In genomic region chr16:67963325-67964321, GRCh38 we compare ENCODE assay signal across 10 cellular contexts. TPM values are rescaled to one million over a fixed set of nuclear protein-coding genes. Genes with fewer than 3 reads are reported as not detected.
DNase-seq lines count a peak whose midpoint lies in the region; ATAC-seq and TF ChIP-seq lines count a peak whose summit lies in the region.
"Had no signal": no experiment of that assay in that cellular context is flagged by ENCODE, and none has a peak within 500 bp of the region (broad histone marks: within the 10 kb centered on the region; RNA-seq: fewer than 3 reads in every experiment).

No MANE protein-coding gene starts in this region.

- no TSS peak for BruUV-seq in Caco-2 (replicated peaks; lab: Mats Ljungman, UMichigan)

- TF ChIP-seq CTCF in Caco-2 (IDR thresholded peaks at IDR 0.05; ENCODE audit: insufficient read depth in 1 of 2, low read depth in 1 of 2, low read length in 1 of 2, severe bottlenecking in 1 of 2, unreplicated experiment in 1 of 2) (no peak), RWPE1 (conservative IDR thresholded peaks at IDR 0.05; ENCODE audit: low read depth) (no peak)

- intact Hi-C loops in Caco-2 (cut with micrococcal nuclease; ENCODE audit: unreplicated experiment) (no loop called here), left cardiac atrium (cut with DNase I) (no loop called here)
- intact Hi-C loops in activated CD4-positive, alpha-beta T cell treated with anti-CD3 and anti-CD28 coated beads for 36 hours (cut with DNase I, micrococcal nuclease), result no loop called here

- no peak overlapping the region for H3K4me3 Mint-ChIP-seq in Caco-2 (ENCODE audit: unreplicated experiment)
- no peak overlapping the region for H3K4me3 Mint-ChIP-seq in activated CD4-positive, alpha-beta T cell treated with anti-CD3 and anti-CD28 coated beads for 36 hours

- peak overlapping the region; percentile 3 for H3K27ac Mint-ChIP-seq in Caco-2 (ENCODE audit: unreplicated experiment)
- H3K27ac Mint-ChIP-seq in activated CD4-positive, alpha-beta T cell treated with anti-CD3 and anti-CD28 coated beads for 36 hours, result no peak overlapping the region

- H3K4me1 Mint-ChIP-seq in Caco-2 (ENCODE audit: low read depth, unreplicated experiment), result peaks cover 27% of the 10 kb centered on the region
- H3K4me1 Mint-ChIP-seq in activated CD4-positive, alpha-beta T cell treated with anti-CD3 and anti-CD28 coated beads for 36 hours, result peaks cover 8% of the 10 kb centered on the region

- POLR2A ChIA-PET in Caco-2 (lab: Charles Lee), result no interaction called here
- POLR2A ChIA-PET in RWPE1 (lab: Yijun Ruan, JAX; ENCODE audit: low non-redundant PET), result no interaction called here
- POLR2A ChIA-PET in activated CD4-positive, alpha-beta T cell treated with anti-CD3 and anti-CD28 coated beads for 36 hours (lab: Charles Lee), result no interaction called here

- CTCF ChIA-PET in Caco-2 (lab: Charles Lee), result interaction anchor here (0.8 kb wide), 1 partner anchor 77 kb away, joined by 3 read pairs; no protein-coding TSS in a partner anchor
- CTCF ChIA-PET in RWPE1 (lab: Yijun Ruan, JAX), result interaction anchor here (0.6 to 1.5 kb wide), 2 partner anchors 23 to 80 kb away, joined by 3 to 5 read pairs; no protein-coding TSS in a partner anchor
- CTCF ChIA-PET in activated CD4-positive, alpha-beta T cell treated with anti-CD3 and anti-CD28 coated beads for 36 hours (lab: Charles Lee), result interaction anchor here (0.6 to 1.3 kb wide), 5 partner anchors 21 to 71 kb away, joined by 3 to 4 read pairs (median 3); partner anchors contain the start of gene PSKH1

- H3K9me3 Mint-ChIP-seq in Caco-2 (ENCODE audit: unreplicated experiment), result no peaks in the 10 kb centered on the region
- no peaks in the 10 kb centered on the region for H3K9me3 Mint-ChIP-seq in activated CD4-positive, alpha-beta T cell treated with anti-CD3 and anti-CD28 coated beads for 36 hours (ENCODE audit: low read depth)

- DNase-seq in Caco-2 (no peak), RWPE1 (ENCODE audit: low spot score) (no peak), left cardiac atrium (peak; percentile 65), pons (ENCODE audit: low spot score) (peak; percentile 44), AG08396 (ENCODE audit: low spot score) (no peak)
- no peak for DNase-seq in activated CD4-positive, alpha-beta T cell treated with anti-CD3 and anti-CD28 coated beads for 36 hours
- DNase-seq: effector memory CD4-positive, alpha-beta T cell had no signal

- H3K4me3 ChIP-seq in Caco-2 (ENCODE audit: low read depth, low read length), result no peak overlapping the region

- ATAC-seq in left cardiac atrium (peak in 1 of 2 donors; percentile 1), HG03097 (IDR thresholded peaks at IDR 0.05; ENCODE audit: low FRiP score, unreplicated experiment) (no peak), HG02571 (IDR thresholded peaks at IDR 0.05; ENCODE audit: unreplicated experiment) (no peak)
- no peak for ATAC-seq in activated CD4-positive, alpha-beta T cell treated with anti-CD3 and anti-CD28 coated beads for 36 hours

- H3K4me1 ChIP-seq in Caco-2, result peaks cover 22% of the 10 kb centered on the region

- peaks cover 12% of the 10 kb centered on the region for H3K36me3 ChIP-seq in Caco-2 (ENCODE audit: control insufficient read depth, insufficient read depth, low read length)

- peak overlapping the region; percentile 80 for H3K27ac ChIP-seq in RWPE1

- no peaks in the 10 kb centered on the region for H3K9me3 ChIP-seq in Caco-2

- H3K27me3 Mint-ChIP-seq in Caco-2 (ENCODE audit: insufficient read depth, unreplicated experiment), result no peaks in the 10 kb centered on the region
- no peaks in the 10 kb centered on the region for H3K27me3 Mint-ChIP-seq in activated CD4-positive, alpha-beta T cell treated with anti-CD3 and anti-CD28 coated beads for 36 hours

- H3K27me3 ChIP-seq in Caco-2 (replicated peaks; ENCODE audit: control insufficient read depth, insufficient read depth, low read length), result no peaks in the 10 kb centered on the region

- H3K36me3 Mint-ChIP-seq in Caco-2 (ENCODE audit: insufficient read depth, unreplicated experiment), result peaks cover 51% of the 10 kb centered on the region
- H3K36me3 Mint-ChIP-seq in activated CD4-positive, alpha-beta T cell treated with anti-CD3 and anti-CD28 coated beads for 36 hours (ENCODE audit: low read depth), result peaks cover 9% of the 10 kb centered on the region

RNA-seq across cellular contexts. Expression of gene SLC12A4, which starts 4.8 kb away (rescaled TPM):
- total RNA-seq in Caco-2 (2022), result 97.0 and 107 TPM in 2 replicates
- 10 to 100 TPM; 52.0 to 98.2 TPM for total RNA-seq in left cardiac atrium
- 10 to 100 TPM; 21.8 to 25.8 TPM for total RNA-seq in activated CD4-positive, alpha-beta T cell treated with anti-CD3 and anti-CD28 coated beads for 36 hours

RNA-seq across cellular contexts. Expression of gene DPEP3, which starts 16.7 kb away (rescaled TPM):
- total RNA-seq in Caco-2 (2022) (not detected in 2 replicates), left cardiac atrium (not detected)
- under 1 TPM in 1 of 2 experiments, not detected in 1; 0.11 TPM for total RNA-seq in activated CD4-positive, alpha-beta T cell treated with anti-CD3 and anti-CD28 coated beads for 36 hours
- total RNA-seq: NCI-H460 had no signal

RNA-seq across cellular contexts. Expression of gene LCAT, which starts 19.7 kb away (rescaled TPM):
- total RNA-seq in Caco-2 (2022) (26.3 and 33.3 TPM in 2 replicates), left cardiac atrium (10 to 100 TPM; 12.8 to 22.6 TPM)
- total RNA-seq in activated CD4-positive, alpha-beta T cell treated with anti-CD3 and anti-CD28 coated beads for 36 hours, result 1 to 10 TPM; 9.1 to 9.9 TPM

RNA-seq across cellular contexts. Expression of gene PSMB10, which starts 27.0 kb away (rescaled TPM):
- total RNA-seq in Caco-2 (2022), result 26.9 and 31.6 TPM in 2 replicates
- 10 to 100 TPM; 54.9 to 64.5 TPM for total RNA-seq in left cardiac atrium
- 100 to 1,000 TPM; 123 to 195 TPM for total RNA-seq in activated CD4-positive, alpha-beta T cell treated with anti-CD3 and anti-CD28 coated beads for 36 hours

RNA-seq across cellular contexts. Expression of gene CTRL, which starts 32.0 kb away (rescaled TPM):
- total RNA-seq in Caco-2 (2022), result 0.66 and 2.3 TPM in 2 replicates
- total RNA-seq in left cardiac atrium, result under 1 TPM; 0.76 to 0.97 TPM
- 1 to 10 TPM; 2.5 to 3.5 TPM for total RNA-seq in activated CD4-positive, alpha-beta T cell treated with anti-CD3 and anti-CD28 coated beads for 36 hours

Comparison
In these comparisons a context has a peak if more than half of its experiments do, and no peak if none do; other contexts are left out.
1. DNase-seq: peak in left cardiac atrium (single experiment) and pons (single experiment); none in Caco-2 (0 of 2), RWPE1 (single experiment), activated CD4-positive, alpha-beta T cell treated with anti-CD3 and anti-CD28 coated beads for 36 hours (single experiment) and AG08396 (single experiment).